1 cellular context compared by ENCODE assay signal in the genomic region with DNA sequence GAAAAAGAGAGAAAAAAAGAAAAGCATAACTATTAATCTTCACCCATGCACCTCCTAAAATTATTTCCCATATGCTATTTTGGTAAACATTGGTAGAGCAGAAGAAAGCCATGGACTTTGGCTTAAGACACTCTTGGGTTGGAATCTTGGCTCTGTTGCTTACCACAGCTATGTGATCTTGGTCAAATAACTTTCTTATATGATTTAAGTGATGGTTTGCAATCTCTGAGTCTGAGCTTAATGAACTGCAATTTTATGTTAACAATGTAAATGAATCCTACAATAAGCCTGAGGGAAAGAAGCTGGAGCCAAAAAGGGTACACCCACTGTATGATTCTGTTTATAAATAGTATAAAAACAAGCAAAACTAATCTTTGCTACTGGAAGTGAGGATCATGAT.
TF ChIP-seq lines count a peak whose summit lies in the region.

No MANE protein-coding gene starts in this region.

TF ChIP-seq in SK-N-SH, 30 proteins besides CTCF, POLR2A, EP300 and RAD21 (continued from another document):
- TF ChIP-seq NRF1 (IDR thresholded peaks at IDR 0.05; ENCODE audit: low read depth, low read length): no peak
TF ChIP-seq in SK-N-SH: peak in this region for 0.
